Comparison of ENCODE assay signal across 17 cellular contexts in genomic region chr3:106030620-106030945, GRCh38.
DNase-seq lines count a peak whose midpoint lies in the region; ATAC-seq and TF ChIP-seq lines count a peak whose summit lies in the region.
"Had no signal": no experiment of that assay in that cellular context is flagged by ENCODE, and none has a peak within 500 bp of the region (broad histone marks: within the 10 kb centered on the region; RNA-seq: fewer than 3 reads in every experiment).

No MANE protein-coding gene starts in this region.

- no peaks in the 10 kb centered on the region for H3K36me3 ChIP-seq in breast epithelium

- intact Hi-C loops in MCF 10A (cut with micrococcal nuclease) (loop anchor here (5.0 kb wide), 1 partner anchor 163 kb away; the partner anchor contains the start of gene CBLB), breast epithelium (cut with DNase I; ENCODE audit: low total_unique reads) (no loop called here)

- no peak overlapping the region for H3K27ac ChIP-seq in breast epithelium
- H3K27ac ChIP-seq: 22Rv1, C4-2B, testis, VCaP had no signal

- H3K27me3 ChIP-seq in breast epithelium, result no peaks in the 10 kb centered on the region
- H3K27me3 ChIP-seq: testis had no signal

- TF ChIP-seq POLR2A in breast epithelium (IDR thresholded peaks at IDR 0.05), result no peak

- ATAC-seq in GM18873 (IDR thresholded peaks at IDR 0.05; ENCODE audit: low FRiP score, unreplicated experiment), result no peak

- TF ChIP-seq CTCF in MCF 10A (IDR thresholded peaks at IDR 0.05; ENCODE audit: unreplicated experiment) (no peak), breast epithelium (IDR thresholded peaks at IDR 0.05) (no peak), fibroblast of the aortic adventitia (IDR thresholded peaks at IDR 0.05; ENCODE audit: insufficient read depth, low read length) (no peak), nephron progenitor cell (IDR thresholded peaks at IDR 0.05) (no peak)

- no peaks in the 10 kb centered on the region for H3K4me1 ChIP-seq in breast epithelium
- H3K4me1 ChIP-seq: testis had no signal

- H3K4me3 Mint-ChIP-seq in MCF 10A (ENCODE audit: unreplicated experiment) (no peak overlapping the region), nephron progenitor cell (no peak overlapping the region)
- H3K4me3 Mint-ChIP-seq: neural crest cell had no signal

- H3K36me3 Mint-ChIP-seq in MCF 10A (ENCODE audit: insufficient read depth, unreplicated experiment), result no peaks in the 10 kb centered on the region
- H3K36me3 Mint-ChIP-seq in nephron progenitor cell (ENCODE audit: low read depth), result no peaks in the 10 kb centered on the region

- CTCF ChIA-PET in MCF 10A (lab: Yijun Ruan, JAX), result no interaction called here

- H3K9me3 ChIP-seq in breast epithelium, result no peaks in the 10 kb centered on the region
- H3K9me3 ChIP-seq: testis had no signal

- BruUV-seq in MCF 10A (replicated peaks; lab: Mats Ljungman, UMichigan), result TSS peak; percentile 86

- POLR2A ChIA-PET in MCF 10A (lab: Yijun Ruan, JAX), result no interaction called here

- H3K27me3 Mint-ChIP-seq in MCF 10A (ENCODE audit: insufficient read depth, unreplicated experiment) (no peaks in the 10 kb centered on the region), nephron progenitor cell (ENCODE audit: low read depth, poor library complexity) (no peaks in the 10 kb centered on the region)

- H3K27ac Mint-ChIP-seq in MCF 10A (ENCODE audit: low read depth, unreplicated experiment), result peak overlapping the region; percentile 10
- no peak overlapping the region for H3K27ac Mint-ChIP-seq in nephron progenitor cell

- H3K4me1 Mint-ChIP-seq in MCF 10A (ENCODE audit: insufficient read depth, unreplicated experiment) (peaks cover 12% of the 10 kb centered on the region), nephron progenitor cell (peaks cover 14% of the 10 kb centered on the region)
- H3K4me1 Mint-ChIP-seq: neural crest cell had no signal

- H3K4me3 ChIP-seq in breast epithelium (no peak overlapping the region), fibroblast of the aortic adventitia (ENCODE audit: low read depth, low read length) (no peak overlapping the region)
- H3K4me3 ChIP-seq: testis had no signal

- DNase-seq in MCF 10A (ENCODE audit: unreplicated experiment) (peak; percentile 10), breast epithelium (ENCODE audit: low spot score in 2 of 2) (no peak), astrocyte of the hippocampus (ENCODE audit: low read depth, low spot score) (peak; percentile 19), fibroblast of the aortic adventitia (ENCODE audit: low read depth) (peak; percentile 57), HPDE6-E6E7 (ENCODE audit: extremely low spot score) (no peak), nephron progenitor cell (no peak)
- no peak for DNase-seq in NK-92 treated with Interleukin-12 subunit alpha and Interleukin-12 subunit beta, amount 100 ng/mL, for 24 hours (lab: John Stamatoyannopoulos, UW)
- DNase-seq: activated CD4-positive, alpha-beta T cell treated with anti-CD3 and anti-CD28 coated beads, Interleukin-2, amount 50 U/mL, for 48 hours; activated naive CD4-positive, alpha-beta T cell treated with Interleukin-2 at 50 U/mL for 16 hours; effector CD8-positive, alpha-beta T cell; NCI-H1694 treated with DMSO at 0.1 percent for 48 hours; testis had no signal

- H3K9me3 Mint-ChIP-seq in MCF 10A (ENCODE audit: unreplicated experiment) (no peaks in the 10 kb centered on the region), nephron progenitor cell (no peaks in the 10 kb centered on the region)
- H3K9me3 Mint-ChIP-seq: neural crest cell had no signal

Comparison
In these comparisons a context has a peak if more than half of its experiments do, and no peak if none do; other contexts are left out.
1. DNase-seq: peak in MCF 10A (single experiment), astrocyte of the hippocampus (single experiment) and fibroblast of the aortic adventitia (single experiment); none in breast epithelium (0 of 2), NK-92 treated with Interleukin-12 subunit alpha and Interleukin-12 subunit beta, amount 100 ng/mL, for 24 hours (single experiment), HPDE6-E6E7 (single experiment) and nephron progenitor cell (single experiment).